8 cellular contexts compared by ENCODE assay signal in genomic region chr1:246782120-246782900, GRCh38. TPM values are rescaled to one million over a fixed set of nuclear protein-coding genes. Genes with fewer than 3 reads are reported as not detected.
DNase-seq lines count a peak whose midpoint lies in the region; ATAC-seq, FAIRE-seq and TF ChIP-seq lines count a peak whose summit lies in the region.

No MANE protein-coding gene starts in this region.

- ATAC-seq in GM18907 (IDR thresholded peaks at IDR 0.05; ENCODE audit: unreplicated experiment): peak; percentile 70
- ATAC-seq in HG03342 (IDR thresholded peaks at IDR 0.05; ENCODE audit: unreplicated experiment): peak; percentile 48

- no peak for TF ChIP-seq POLR2A in GM12891 (IDR thresholded peaks at IDR 0.05; ENCODE audit: low read depth, low read length)

- FAIRE-seq in urothelium cell line (lab: Jason Lieb, UNC): no peak
- FAIRE-seq in GM12891 (lab: Jason Lieb, UNC): no peak

- DNase-seq in RPMI8226: peak; percentile 92
- peak; percentile 69 for DNase-seq in fibroblast of the conjunctiva (ENCODE audit: low read depth)
- peak; percentile 53 for DNase-seq in urothelium cell line (ENCODE audit: low spot score)
- no peak for DNase-seq in GM12891 (ENCODE audit: insufficient read length, low spot score)
- DNase-seq in amygdala (lab: John Stamatoyannopoulos, UW): no peak
- no peak for DNase-seq in effector CD4-positive, alpha-beta T cell

TF ChIP-seq in GM12891, 5 proteins besides CTCF, POLR2A, EP300 and RAD21:
- no peak for TF ChIP-seq TAF1 (IDR thresholded peaks at IDR 0.05; ENCODE audit: low read depth, low read length)
- no peak for TF ChIP-seq SPI1 (IDR thresholded peaks at IDR 0.05; ENCODE audit: low read depth, low read length)
- no peak for TF ChIP-seq POU2F2 (IDR thresholded peaks at IDR 0.05; ENCODE audit: low read depth, low read length)
- TF ChIP-seq PAX5 (IDR thresholded peaks at IDR 0.05; ENCODE audit: insufficient read depth, low read length, severe bottlenecking): no peak
- TF ChIP-seq POLR2AphosphoS5 (IDR thresholded peaks at IDR 0.05; ENCODE audit: low read depth, low read length): no peak
TF ChIP-seq in GM12891: peak in this region for 0.

RNA-seq across cellular contexts. Expression of gene SCCPDH, which starts 58.1 kb away (rescaled TPM):
- polyA plus RNA-seq in GM12891 (2012; ENCODE audit: low read depth, missing spikeins): 24.7 TPM

Comparison
In these comparisons a context has a peak if more than half of its experiments do, and no peak if none do; other contexts are left out.
1. DNase-seq: peak in RPMI8226 (single experiment), fibroblast of the conjunctiva (single experiment) and urothelium cell line (single experiment); none in GM12891 (single experiment), amygdala (0 of 56) and effector CD4-positive, alpha-beta T cell (single experiment).